15 cellular contexts compared by ENCODE assay signal in the genomic region with DNA sequence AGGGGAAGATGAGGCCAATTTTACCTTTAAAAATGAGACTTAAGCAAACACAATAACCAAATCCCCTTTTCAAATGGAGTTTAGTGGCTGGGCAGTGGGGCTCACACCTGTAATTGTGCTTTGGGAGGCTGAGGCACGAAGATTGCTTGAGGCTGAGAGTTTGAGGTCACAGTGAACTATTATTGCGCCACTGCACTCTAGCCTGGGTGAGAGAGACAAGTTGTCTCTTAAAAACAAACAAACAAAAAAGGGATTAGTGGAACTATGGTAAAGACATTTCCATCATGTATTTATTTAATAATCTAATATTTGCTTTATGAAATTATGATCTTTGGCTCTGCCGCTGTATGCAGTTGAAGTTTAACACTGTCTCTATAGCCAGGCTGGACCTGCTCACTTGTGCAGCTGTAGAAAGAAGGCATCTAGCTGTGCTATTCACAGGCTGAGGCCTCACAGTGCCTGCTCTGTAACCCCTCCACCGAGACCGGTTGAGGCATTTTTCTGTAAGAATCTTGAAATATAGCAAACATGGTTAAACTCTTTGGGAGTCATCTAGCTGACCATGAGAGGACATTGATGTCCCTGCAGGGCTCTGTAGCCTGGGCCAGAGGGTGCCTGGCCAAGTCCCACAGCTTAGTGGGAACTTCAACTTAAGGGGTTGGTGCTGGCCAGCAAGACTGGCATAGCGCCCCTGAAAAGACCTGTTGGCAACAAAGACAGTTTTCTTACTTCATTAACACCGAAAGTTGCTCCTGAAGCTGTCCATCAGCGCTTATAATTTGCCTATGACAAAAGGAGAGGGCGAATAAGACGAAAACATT.
"Had no signal": no experiment of that assay in that cellular context is flagged by ENCODE, and none has a peak within 500 bp of the region (broad histone marks: within the 10 kb centered on the region; RNA-seq: fewer than 3 reads in every experiment).

No MANE protein-coding gene starts in this region.

- H3K4me3 ChIP-seq: left lung, testis had no signal

- ATAC-seq: activated CD4-positive, CD25-positive, alpha-beta regulatory T cell treated with anti-CD3 and anti-CD28 coated beads, Interleukin-2, amount 50 U/mL, for 24 hours had no signal

- DNase-seq: activated effector memory CD4-positive, alpha-beta T cell treated with Interleukin-2 at 50 U/mL for 16 hours; cortex of kidney; effector memory CD4-positive, alpha-beta T cell; left lung; retina; stimulated activated CD4-positive, alpha-beta T cell treated with anti-CD3 and anti-CD28 coated beads, Interleukin-15, amount 100 ng/mL, for 24 hours; stimulated activated CD4-positive, alpha-beta T cell treated with anti-CD3 and anti-CD28 coated beads, Interleukin-4, amount 100 ng/mL, for 24 hours; T-helper 2 cell had no signal

- H3K4me3 Mint-ChIP-seq: activated naive CD8-positive, alpha-beta T cell; memory B cell; nephron progenitor cell; stimulated activated naive CD8-positive, alpha-beta T cell treated with anti-CD3 and anti-CD28 coated beads, Interleukin-15, Interleukin-2, amounts not matched to agents 100 ng/mL and 50 ng/mL, for 24 hours had no signal

- H3K27me3 Mint-ChIP-seq: stimulated activated naive CD8-positive, alpha-beta T cell treated with anti-CD3 and anti-CD28 coated beads, Interleukin-15, Interleukin-2, amounts not matched to agents 100 ng/mL and 50 ng/mL, for 24 hours had no signal

- H3K9me3 Mint-ChIP-seq: memory B cell, nephron progenitor cell had no signal

- H3K36me3 Mint-ChIP-seq: activated naive CD8-positive, alpha-beta T cell; memory B cell had no signal

- H3K4me1 Mint-ChIP-seq: memory B cell had no signal

- H3K36me3 ChIP-seq: left lung had no signal

- H3K27me3 ChIP-seq: left lung, testis had no signal

- H3K27ac ChIP-seq: epithelial cell of prostate had no signal

- H3K9me3 ChIP-seq: left lung, testis had no signal

- H3K27ac Mint-ChIP-seq: activated naive CD8-positive, alpha-beta T cell; memory B cell; nephron progenitor cell; stimulated activated naive CD8-positive, alpha-beta T cell treated with anti-CD3 and anti-CD28 coated beads, Interleukin-15, Interleukin-2, amounts not matched to agents 100 ng/mL and 50 ng/mL, for 24 hours had no signal
